In genomic region chr15:98981851-98982722, GRCh38 we compare ENCODE assay signal across 14 cellular contexts. TPM values are rescaled to one million over a fixed set of nuclear protein-coding genes. Genes with fewer than 3 reads are reported as not detected.
DNase-seq lines count a peak whose midpoint lies in the region; ATAC-seq, FAIRE-seq and TF ChIP-seq lines count a peak whose summit lies in the region.
"Had no signal": no experiment of that assay in that cellular context is flagged by ENCODE, and none has a peak within 500 bp of the region (broad histone marks: within the 10 kb centered on the region; RNA-seq: fewer than 3 reads in every experiment).

No MANE protein-coding gene starts in this region.

- intact Hi-C loops in activated CD4-positive, alpha-beta T cell treated with anti-CD3 and anti-CD28 coated beads for 36 hours (cut with DNase I, micrococcal nuclease), result no loop called here
- intact Hi-C loops in mammary epithelial cell (cut with micrococcal nuclease), result no loop called here

- peak; percentile 66 for ATAC-seq in GM19463 (IDR thresholded peaks at IDR 0.05; ENCODE audit: unreplicated experiment)
- no peak for ATAC-seq in HG02588 (IDR thresholded peaks at IDR 0.05; ENCODE audit: unreplicated experiment)
- no peak for ATAC-seq in activated CD4-positive, alpha-beta T cell treated with anti-CD3 and anti-CD28 coated beads for 36 hours

- H3K27ac ChIP-seq in AG04450 (ENCODE audit: low read depth, low read length), result peak overlapping the region; percentile 62
- H3K27ac ChIP-seq in mammary epithelial cell (ENCODE audit: insufficient read depth, low read depth, low read length), result no peak overlapping the region
- H3K27ac ChIP-seq: HL-60 had no signal

- CTCF ChIA-PET in AG04450 (lab: Charles Lee), result interaction anchor here (0.9 kb wide), 1 partner anchor 18 kb away, joined by 3 read pairs; no protein-coding TSS in a partner anchor
- CTCF ChIA-PET in activated CD4-positive, alpha-beta T cell treated with anti-CD3 and anti-CD28 coated beads for 36 hours (lab: Charles Lee), result interaction anchor here (0.7 kb wide), 1 partner anchor 426 kb away, joined by 4 read pairs; no protein-coding TSS in a partner anchor
- CTCF ChIA-PET in mammary epithelial cell (lab: Charles Lee; ENCODE audit: low non-redundant PET), result no interaction called here

- WGBS in mammary epithelial cell (ENCODE audit: low coverage, missing lambda C conversion rate), result 84% methylated on average over 13 of the region's 14 CpGs

- H3K79me2 ChIP-seq in mammary epithelial cell (ENCODE audit: insufficient read depth, low read length), result no peaks in the 10 kb centered on the region

- H2AFZ ChIP-seq in mammary epithelial cell (ENCODE audit: low read depth, low read length), result no peak overlapping the region

- H3K9me3 ChIP-seq in AG04450 (ENCODE audit: control insufficient read depth, insufficient read depth, low read length) (peaks cover 2% of the 10 kb centered on the region; the same call in 1 of the 2 replicates), mammary epithelial cell (replicated peaks; ENCODE audit: insufficient read depth, low read length) (no peaks in the 10 kb centered on the region)

- no peaks in the 10 kb centered on the region for H3K36me3 ChIP-seq in mammary epithelial cell (ENCODE audit: insufficient read depth, low read length)

- H3K27me3 ChIP-seq in AG04450 (ENCODE audit: control insufficient read depth, insufficient read depth, low read length) (no peaks in the 10 kb centered on the region), mammary epithelial cell (ENCODE audit: insufficient read depth, low read length) (no peaks in the 10 kb centered on the region)

- H3K4me3 ChIP-seq in AG04450 (ENCODE audit: low read depth, low read length) (no peak overlapping the region), mammary epithelial cell (replicated peaks in 1 of 3; ENCODE audit: insufficient read depth in 1 of 3, low read depth in 2 of 3, low read length in 3 of 3) (no peak overlapping the region)

- TF ChIP-seq CTCF in AG04450 (IDR thresholded peaks at IDR 0.05; ENCODE audit: low read depth, low read length), result no peak
- no peak for TF ChIP-seq CTCF in mammary epithelial cell (conservative IDR thresholded peaks at IDR 0.05 in 1 of 2, IDR thresholded peaks at IDR 0.05 in 1 of 2; ENCODE audit: extremely low read depth in 1 of 2, insufficient read depth in 1 of 2, low read depth in 1 of 2, low read length in 2 of 2)

- peaks cover 3% of the 10 kb centered on the region for H3K27me3 Mint-ChIP-seq in activated CD4-positive, alpha-beta T cell treated with anti-CD3 and anti-CD28 coated beads for 36 hours

- H3K9me3 Mint-ChIP-seq in activated CD4-positive, alpha-beta T cell treated with anti-CD3 and anti-CD28 coated beads for 36 hours (ENCODE audit: low read depth), result peaks cover 9% of the 10 kb centered on the region

- peaks cover 4% of the 10 kb centered on the region for H3K4me1 ChIP-seq in mammary epithelial cell (ENCODE audit: insufficient read depth, low read length)

- in situ Hi-C loops in mammary epithelial cell (cut with MboI; ENCODE audit: low sequenced_read_pairs in 2 of 2), result no loop called here

- no peak for FAIRE-seq in RCC 7860 (lab: Jason Lieb, UNC)
- FAIRE-seq: frontal cortex had no signal

- no peak overlapping the region for H3K27ac Mint-ChIP-seq in activated CD4-positive, alpha-beta T cell treated with anti-CD3 and anti-CD28 coated beads for 36 hours

- POLR2A ChIA-PET in AG04450 (lab: Yijun Ruan, JAX), result no interaction called here
- POLR2A ChIA-PET in activated CD4-positive, alpha-beta T cell treated with anti-CD3 and anti-CD28 coated beads for 36 hours (lab: Charles Lee), result no interaction called here

- H3K9ac ChIP-seq in mammary epithelial cell (ENCODE audit: insufficient read depth, low read length), result no peak overlapping the region

- dilution Hi-C loops in mammary epithelial cell (cut with HindIII; ENCODE audit: low sequenced_read_pairs), result no loop called here

- no peak overlapping the region for H3K4me2 ChIP-seq in mammary epithelial cell (ENCODE audit: insufficient read depth, low read depth, low read length)

- DNase-seq in AG04450 (ENCODE audit: low read depth, low spot score), result peak; percentile 16
- peak; percentile 14 for DNase-seq in RCC 7860 (ENCODE audit: low spot score)
- peak; percentile 13 for DNase-seq in kidney tubule cell (ENCODE audit: low spot score)
- DNase-seq in activated CD4-positive, alpha-beta T cell treated with anti-CD3 and anti-CD28 coated beads for 36 hours, result no peak
- no peak for DNase-seq in NCI-H526 (lab: John Stamatoyannopoulos, UW)
- no peak for DNase-seq in mammary epithelial cell
- DNase-seq: NCI-H1048; NK-92 treated with Interleukin-12 subunit alpha and Interleukin-12 subunit beta, amount 100 ng/mL, for 24 hours; T-helper 9 cell had no signal

- H3K4me1 Mint-ChIP-seq in activated CD4-positive, alpha-beta T cell treated with anti-CD3 and anti-CD28 coated beads for 36 hours, result no peaks in the 10 kb centered on the region

- no TSS peak for BruUV-seq in mammary epithelial cell (replicated peaks; lab: Mats Ljungman, UMichigan)

- H3K4me3 Mint-ChIP-seq in activated CD4-positive, alpha-beta T cell treated with anti-CD3 and anti-CD28 coated beads for 36 hours, result no peak overlapping the region

- no peaks in the 10 kb centered on the region for H4K20me1 ChIP-seq in mammary epithelial cell (ENCODE audit: insufficient read depth, low read length)

- H3K36me3 Mint-ChIP-seq in activated CD4-positive, alpha-beta T cell treated with anti-CD3 and anti-CD28 coated beads for 36 hours (ENCODE audit: low read depth), result peaks cover 3% of the 10 kb centered on the region

RNA-seq across cellular contexts. Expression of gene PGPEP1L, which starts 25.5 kb away (rescaled TPM):
- polyA plus RNA-seq in AG04450 (2011; rRNA removed) (not detected in 2 replicates), mammary epithelial cell (not detected)
- polyA minus RNA-seq in AG04450 (2011; rRNA and poly(A)+ RNA removed), result not detected in 2 replicates
- total RNA-seq in activated CD4-positive, alpha-beta T cell treated with anti-CD3 and anti-CD28 coated beads for 36 hours, result not detected
- not detected for total RNA-seq in mammary epithelial cell
- not detected for polyA minus RNA-seq in mammary epithelial cell
- total RNA-seq: frontal cortex, lung microvascular endothelial cell had no signal

Comparison
In these comparisons a context has a peak if more than half of its experiments do, and no peak if none do; other contexts are left out.
1. DNase-seq: peak in AG04450 (single experiment), RCC 7860 (single experiment) and kidney tubule cell (single experiment); none in activated CD4-positive, alpha-beta T cell treated with anti-CD3 and anti-CD28 coated beads for 36 hours (single experiment), NCI-H526 (0 of 2) and mammary epithelial cell (single experiment).